ENCODE assay signal across 1 cellular context in the genomic region with DNA sequence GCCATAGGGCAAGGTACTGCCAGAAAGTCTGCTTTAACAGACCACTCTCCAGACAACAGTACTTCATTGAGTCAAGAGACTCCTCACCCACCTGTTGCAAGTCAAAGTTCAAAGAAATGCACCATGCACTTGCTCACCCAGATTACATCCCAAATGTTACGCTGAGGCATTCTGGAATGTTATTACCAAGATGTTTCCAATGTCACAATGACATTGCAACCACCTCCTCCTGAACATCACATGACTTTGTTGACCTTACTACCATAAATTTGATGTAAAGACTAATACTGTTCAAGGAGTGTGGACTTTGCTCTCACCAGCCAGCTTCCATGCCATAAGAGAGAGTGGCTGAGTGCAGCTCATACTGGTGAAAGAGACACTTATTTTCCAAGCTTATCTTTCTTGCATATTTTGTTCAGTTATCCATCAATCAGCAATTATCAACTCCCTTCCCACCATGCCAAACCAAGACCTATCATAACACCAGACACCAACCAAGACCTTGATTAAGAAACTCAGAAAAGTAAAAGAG.
A peak's percentile ranks its signal among the peaks of the same experiment; 100 is the strongest.
TF ChIP-seq lines count a peak whose summit lies in the region.

No MANE protein-coding gene starts in this region.

TF ChIP-seq in HepG2, 621 proteins besides CTCF, POLR2A, EP300 and RAD21 (continued from another document and continues in another):
- TF ChIP-seq, protein P1, sequence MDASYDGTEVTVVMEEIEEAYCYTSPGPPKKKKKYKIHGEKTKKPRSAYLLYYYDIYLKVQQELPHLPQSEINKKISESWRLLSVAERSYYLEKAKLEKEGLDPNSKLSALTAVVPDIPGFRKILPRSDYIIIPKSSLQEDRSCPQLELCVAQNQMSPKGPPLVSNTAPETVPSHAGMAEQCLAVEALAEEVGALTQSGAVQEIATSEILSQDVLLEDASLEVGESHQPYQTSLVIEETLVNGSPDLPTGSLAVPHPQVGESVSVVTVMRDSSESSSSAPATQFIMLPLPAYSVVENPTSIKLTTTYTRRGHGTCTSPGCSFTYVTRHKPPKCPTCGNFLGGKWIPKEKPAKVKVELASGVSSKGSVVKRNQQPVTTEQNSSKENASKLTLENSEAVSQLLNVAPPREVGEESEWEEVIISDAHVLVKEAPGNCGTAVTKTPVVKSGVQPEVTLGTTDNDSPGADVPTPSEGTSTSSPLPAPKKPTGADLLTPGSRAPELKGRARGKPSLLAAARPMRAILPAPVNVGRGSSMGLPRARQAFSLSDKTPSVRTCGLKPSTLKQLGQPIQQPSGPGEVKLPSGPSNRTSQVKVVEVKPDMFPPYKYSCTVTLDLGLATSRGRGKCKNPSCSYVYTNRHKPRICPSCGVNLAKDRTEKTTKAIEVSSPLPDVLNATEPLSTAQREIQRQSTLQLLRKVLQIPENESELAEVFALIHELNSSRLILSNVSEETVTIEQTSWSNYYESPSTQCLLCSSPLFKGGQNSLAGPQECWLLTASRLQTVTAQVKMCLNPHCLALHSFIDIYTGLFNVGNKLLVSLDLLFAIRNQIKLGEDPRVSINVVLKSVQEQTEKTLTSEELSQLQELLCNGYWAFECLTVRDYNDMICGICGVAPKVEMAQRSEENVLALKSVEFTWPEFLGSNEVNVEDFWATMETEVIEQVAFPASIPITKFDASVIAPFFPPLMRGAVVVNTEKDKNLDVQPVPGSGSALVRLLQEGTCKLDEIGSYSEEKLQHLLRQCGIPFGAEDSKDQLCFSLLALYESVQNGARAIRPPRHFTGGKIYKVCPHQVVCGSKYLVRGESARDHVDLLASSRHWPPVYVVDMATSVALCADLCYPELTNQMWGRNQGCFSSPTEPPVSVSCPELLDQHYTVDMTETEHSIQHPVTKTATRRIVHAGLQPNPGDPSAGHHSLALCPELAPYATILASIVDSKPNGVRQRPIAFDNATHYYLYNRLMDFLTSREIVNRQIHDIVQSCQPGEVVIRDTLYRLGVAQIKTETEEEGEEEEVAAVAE (CRISPR knock-in tag; IDR thresholded peaks at IDR 0.05; ENCODE audit: borderline replicate concordance), result 0 out of 2 replicates have a peak, but pooled peaks have one; percentile 27
- TF ChIP-seq POLR2AphosphoS2 (IDR thresholded peaks at IDR 0.05; ENCODE audit: low read depth, low read length) (no peak), ZNF891 (CRISPR knock-in tag; IDR thresholded peaks at IDR 0.05) (no peak), ZNF138 (CRISPR knock-in tag; IDR thresholded peaks at IDR 0.05; ENCODE audit: low read depth) (no peak), ELF1 (CRISPR knock-in tag; IDR thresholded peaks at IDR 0.05) (peak; percentile 36; the same call in 1 of the 2 replicates), DNMT1 (CRISPR knock-in tag; IDR thresholded peaks at IDR 0.05) (no peak), YEATS2 (CRISPR knock-in tag; IDR thresholded peaks at IDR 0.05; ENCODE audit: borderline replicate concordance) (peak; percentile 70; the same call in 1 of the 2 replicates), CENPX (CRISPR knock-in tag; IDR thresholded peaks at IDR 0.05) (no peak), ZNF143 (CRISPR knock-in tag; IDR thresholded peaks at IDR 0.05) (no peak), MXI1 (IDR thresholded peaks at IDR 0.05; ENCODE audit: borderline replicate concordance, low read depth, low read length) (peak; percentile 33; the same call in 1 of the 3 replicates)
- TF ChIP-seq, protein P2, sequence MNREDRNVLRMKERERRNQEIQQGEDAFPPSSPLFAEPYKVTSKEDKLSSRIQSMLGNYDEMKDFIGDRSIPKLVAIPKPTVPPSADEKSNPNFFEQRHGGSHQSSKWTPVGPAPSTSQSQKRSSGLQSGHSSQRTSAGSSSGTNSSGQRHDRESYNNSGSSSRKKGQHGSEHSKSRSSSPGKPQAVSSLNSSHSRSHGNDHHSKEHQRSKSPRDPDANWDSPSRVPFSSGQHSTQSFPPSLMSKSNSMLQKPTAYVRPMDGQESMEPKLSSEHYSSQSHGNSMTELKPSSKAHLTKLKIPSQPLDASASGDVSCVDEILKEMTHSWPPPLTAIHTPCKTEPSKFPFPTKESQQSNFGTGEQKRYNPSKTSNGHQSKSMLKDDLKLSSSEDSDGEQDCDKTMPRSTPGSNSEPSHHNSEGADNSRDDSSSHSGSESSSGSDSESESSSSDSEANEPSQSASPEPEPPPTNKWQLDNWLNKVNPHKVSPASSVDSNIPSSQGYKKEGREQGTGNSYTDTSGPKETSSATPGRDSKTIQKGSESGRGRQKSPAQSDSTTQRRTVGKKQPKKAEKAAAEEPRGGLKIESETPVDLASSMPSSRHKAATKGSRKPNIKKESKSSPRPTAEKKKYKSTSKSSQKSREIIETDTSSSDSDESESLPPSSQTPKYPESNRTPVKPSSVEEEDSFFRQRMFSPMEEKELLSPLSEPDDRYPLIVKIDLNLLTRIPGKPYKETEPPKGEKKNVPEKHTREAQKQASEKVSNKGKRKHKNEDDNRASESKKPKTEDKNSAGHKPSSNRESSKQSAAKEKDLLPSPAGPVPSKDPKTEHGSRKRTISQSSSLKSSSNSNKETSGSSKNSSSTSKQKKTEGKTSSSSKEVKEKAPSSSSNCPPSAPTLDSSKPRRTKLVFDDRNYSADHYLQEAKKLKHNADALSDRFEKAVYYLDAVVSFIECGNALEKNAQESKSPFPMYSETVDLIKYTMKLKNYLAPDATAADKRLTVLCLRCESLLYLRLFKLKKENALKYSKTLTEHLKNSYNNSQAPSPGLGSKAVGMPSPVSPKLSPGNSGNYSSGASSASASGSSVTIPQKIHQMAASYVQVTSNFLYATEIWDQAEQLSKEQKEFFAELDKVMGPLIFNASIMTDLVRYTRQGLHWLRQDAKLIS (CRISPR knock-in tag; IDR thresholded peaks at IDR 0.05), result peak; percentile 67; the same call in 1 of the 2 replicates
- TF ChIP-seq, protein P3, sequence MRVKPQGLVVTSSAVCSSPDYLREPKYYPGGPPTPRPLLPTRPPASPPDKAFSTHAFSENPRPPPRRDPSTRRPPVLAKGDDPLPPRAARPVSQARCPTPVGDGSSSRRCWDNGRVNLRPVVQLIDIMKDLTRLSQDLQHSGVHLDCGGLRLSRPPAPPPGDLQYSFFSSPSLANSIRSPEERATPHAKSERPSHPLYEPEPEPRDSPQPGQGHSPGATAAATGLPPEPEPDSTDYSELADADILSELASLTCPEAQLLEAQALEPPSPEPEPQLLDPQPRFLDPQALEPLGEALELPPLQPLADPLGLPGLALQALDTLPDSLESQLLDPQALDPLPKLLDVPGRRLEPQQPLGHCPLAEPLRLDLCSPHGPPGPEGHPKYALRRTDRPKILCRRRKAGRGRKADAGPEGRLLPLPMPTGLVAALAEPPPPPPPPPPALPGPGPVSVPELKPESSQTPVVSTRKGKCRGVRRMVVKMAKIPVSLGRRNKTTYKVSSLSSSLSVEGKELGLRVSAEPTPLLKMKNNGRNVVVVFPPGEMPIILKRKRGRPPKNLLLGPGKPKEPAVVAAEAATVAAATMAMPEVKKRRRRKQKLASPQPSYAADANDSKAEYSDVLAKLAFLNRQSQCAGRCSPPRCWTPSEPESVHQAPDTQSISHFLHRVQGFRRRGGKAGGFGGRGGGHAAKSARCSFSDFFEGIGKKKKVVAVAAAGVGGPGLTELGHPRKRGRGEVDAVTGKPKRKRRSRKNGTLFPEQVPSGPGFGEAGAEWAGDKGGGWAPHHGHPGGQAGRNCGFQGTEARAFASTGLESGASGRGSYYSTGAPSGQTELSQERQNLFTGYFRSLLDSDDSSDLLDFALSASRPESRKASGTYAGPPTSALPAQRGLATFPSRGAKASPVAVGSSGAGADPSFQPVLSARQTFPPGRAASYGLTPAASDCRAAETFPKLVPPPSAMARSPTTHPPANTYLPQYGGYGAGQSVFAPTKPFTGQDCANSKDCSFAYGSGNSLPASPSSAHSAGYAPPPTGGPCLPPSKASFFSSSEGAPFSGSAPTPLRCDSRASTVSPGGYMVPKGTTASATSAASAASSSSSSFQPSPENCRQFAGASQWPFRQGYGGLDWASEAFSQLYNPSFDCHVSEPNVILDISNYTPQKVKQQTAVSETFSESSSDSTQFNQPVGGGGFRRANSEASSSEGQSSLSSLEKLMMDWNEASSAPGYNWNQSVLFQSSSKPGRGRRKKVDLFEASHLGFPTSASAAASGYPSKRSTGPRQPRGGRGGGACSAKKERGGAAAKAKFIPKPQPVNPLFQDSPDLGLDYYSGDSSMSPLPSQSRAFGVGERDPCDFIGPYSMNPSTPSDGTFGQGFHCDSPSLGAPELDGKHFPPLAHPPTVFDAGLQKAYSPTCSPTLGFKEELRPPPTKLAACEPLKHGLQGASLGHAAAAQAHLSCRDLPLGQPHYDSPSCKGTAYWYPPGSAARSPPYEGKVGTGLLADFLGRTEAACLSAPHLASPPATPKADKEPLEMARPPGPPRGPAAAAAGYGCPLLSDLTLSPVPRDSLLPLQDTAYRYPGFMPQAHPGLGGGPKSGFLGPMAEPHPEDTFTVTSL (CRISPR knock-in tag; IDR thresholded peaks at IDR 0.05; ENCODE audit: borderline replicate concordance), result peak; percentile 75; the same call in 1 of the 2 replicates
- TF ChIP-seq, protein P4, sequence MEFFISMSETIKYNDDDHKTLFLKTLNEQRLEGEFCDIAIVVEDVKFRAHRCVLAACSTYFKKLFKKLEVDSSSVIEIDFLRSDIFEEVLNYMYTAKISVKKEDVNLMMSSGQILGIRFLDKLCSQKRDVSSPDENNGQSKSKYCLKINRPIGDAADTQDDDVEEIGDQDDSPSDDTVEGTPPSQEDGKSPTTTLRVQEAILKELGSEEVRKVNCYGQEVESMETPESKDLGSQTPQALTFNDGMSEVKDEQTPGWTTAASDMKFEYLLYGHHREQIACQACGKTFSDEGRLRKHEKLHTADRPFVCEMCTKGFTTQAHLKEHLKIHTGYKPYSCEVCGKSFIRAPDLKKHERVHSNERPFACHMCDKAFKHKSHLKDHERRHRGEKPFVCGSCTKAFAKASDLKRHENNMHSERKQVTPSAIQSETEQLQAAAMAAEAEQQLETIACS (CRISPR knock-in tag; IDR thresholded peaks at IDR 0.05), result no peak
- TF ChIP-seq, protein P5, sequence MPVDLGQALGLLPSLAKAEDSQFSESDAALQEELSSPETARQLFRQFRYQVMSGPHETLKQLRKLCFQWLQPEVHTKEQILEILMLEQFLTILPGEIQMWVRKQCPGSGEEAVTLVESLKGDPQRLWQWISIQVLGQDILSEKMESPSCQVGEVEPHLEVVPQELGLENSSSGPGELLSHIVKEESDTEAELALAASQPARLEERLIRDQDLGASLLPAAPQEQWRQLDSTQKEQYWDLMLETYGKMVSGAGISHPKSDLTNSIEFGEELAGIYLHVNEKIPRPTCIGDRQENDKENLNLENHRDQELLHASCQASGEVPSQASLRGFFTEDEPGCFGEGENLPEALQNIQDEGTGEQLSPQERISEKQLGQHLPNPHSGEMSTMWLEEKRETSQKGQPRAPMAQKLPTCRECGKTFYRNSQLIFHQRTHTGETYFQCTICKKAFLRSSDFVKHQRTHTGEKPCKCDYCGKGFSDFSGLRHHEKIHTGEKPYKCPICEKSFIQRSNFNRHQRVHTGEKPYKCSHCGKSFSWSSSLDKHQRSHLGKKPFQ (CRISPR knock-in tag; IDR thresholded peaks at IDR 0.05; ENCODE audit: insufficient replicate concordance), result no peak
- TF ChIP-seq, protein P6, sequence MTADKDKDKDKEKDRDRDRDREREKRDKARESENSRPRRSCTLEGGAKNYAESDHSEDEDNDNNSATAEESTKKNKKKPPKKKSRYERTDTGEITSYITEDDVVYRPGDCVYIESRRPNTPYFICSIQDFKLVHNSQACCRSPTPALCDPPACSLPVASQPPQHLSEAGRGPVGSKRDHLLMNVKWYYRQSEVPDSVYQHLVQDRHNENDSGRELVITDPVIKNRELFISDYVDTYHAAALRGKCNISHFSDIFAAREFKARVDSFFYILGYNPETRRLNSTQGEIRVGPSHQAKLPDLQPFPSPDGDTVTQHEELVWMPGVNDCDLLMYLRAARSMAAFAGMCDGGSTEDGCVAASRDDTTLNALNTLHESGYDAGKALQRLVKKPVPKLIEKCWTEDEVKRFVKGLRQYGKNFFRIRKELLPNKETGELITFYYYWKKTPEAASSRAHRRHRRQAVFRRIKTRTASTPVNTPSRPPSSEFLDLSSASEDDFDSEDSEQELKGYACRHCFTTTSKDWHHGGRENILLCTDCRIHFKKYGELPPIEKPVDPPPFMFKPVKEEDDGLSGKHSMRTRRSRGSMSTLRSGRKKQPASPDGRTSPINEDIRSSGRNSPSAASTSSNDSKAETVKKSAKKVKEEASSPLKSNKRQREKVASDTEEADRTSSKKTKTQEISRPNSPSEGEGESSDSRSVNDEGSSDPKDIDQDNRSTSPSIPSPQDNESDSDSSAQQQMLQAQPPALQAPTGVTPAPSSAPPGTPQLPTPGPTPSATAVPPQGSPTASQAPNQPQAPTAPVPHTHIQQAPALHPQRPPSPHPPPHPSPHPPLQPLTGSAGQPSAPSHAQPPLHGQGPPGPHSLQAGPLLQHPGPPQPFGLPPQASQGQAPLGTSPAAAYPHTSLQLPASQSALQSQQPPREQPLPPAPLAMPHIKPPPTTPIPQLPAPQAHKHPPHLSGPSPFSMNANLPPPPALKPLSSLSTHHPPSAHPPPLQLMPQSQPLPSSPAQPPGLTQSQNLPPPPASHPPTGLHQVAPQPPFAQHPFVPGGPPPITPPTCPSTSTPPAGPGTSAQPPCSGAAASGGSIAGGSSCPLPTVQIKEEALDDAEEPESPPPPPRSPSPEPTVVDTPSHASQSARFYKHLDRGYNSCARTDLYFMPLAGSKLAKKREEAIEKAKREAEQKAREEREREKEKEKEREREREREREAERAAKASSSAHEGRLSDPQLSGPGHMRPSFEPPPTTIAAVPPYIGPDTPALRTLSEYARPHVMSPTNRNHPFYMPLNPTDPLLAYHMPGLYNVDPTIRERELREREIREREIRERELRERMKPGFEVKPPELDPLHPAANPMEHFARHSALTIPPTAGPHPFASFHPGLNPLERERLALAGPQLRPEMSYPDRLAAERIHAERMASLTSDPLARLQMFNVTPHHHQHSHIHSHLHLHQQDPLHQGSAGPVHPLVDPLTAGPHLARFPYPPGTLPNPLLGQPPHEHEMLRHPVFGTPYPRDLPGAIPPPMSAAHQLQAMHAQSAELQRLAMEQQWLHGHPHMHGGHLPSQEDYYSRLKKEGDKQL (CRISPR knock-in tag; IDR thresholded peaks at IDR 0.05; ENCODE audit: low read depth), result peak; percentile 70; the same call in 1 of the 2 replicates
- TF ChIP-seq, protein P7, sequence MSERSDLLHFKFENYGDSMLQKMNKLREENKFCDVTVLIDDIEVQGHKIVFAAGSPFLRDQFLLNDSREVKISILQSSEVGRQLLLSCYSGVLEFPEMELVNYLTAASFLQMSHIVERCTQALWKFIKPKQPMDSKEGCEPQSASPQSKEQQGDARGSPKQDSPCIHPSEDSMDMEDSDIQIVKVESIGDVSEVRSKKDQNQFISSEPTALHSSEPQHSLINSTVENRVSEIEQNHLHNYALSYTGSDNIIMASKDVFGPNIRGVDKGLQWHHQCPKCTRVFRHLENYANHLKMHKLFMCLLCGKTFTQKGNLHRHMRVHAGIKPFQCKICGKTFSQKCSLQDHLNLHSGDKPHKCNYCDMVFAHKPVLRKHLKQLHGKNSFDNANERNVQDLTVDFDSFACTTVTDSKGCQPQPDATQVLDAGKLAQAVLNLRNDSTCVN (CRISPR knock-in tag; IDR thresholded peaks at IDR 0.05; ENCODE audit: borderline replicate concordance), result no peak
- TF ChIP-seq, protein P8, sequence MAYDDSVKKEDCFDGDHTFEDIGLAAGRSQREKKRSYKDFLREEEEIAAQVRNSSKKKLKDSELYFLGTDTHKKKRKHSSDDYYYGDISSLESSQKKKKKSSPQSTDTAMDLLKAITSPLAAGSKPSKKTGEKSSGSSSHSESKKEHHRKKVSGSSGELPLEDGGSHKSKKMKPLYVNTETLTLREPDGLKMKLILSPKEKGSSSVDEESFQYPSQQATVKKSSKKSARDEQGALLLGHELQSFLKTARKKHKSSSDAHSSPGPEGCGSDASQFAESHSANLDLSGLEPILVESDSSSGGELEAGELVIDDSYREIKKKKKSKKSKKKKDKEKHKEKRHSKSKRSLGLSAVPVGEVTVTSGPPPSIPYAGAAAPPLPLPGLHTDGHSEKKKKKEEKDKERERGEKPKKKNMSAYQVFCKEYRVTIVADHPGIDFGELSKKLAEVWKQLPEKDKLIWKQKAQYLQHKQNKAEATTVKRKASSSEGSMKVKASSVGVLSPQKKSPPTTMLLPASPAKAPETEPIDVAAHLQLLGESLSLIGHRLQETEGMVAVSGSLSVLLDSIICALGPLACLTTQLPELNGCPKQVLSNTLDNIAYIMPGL (CRISPR knock-in tag; IDR thresholded peaks at IDR 0.05; ENCODE audit: borderline replicate concordance in 1 of 2, low read depth in 1 of 2), result 0 out of 4 replicates have a peak, but pooled peaks of 1 of the 2 experiments have one; percentile 21
